ENCODE assay signal across 10 cellular contexts in genomic region chr19:4062576-4063368, GRCh38. TPM values are rescaled to one million over a fixed set of nuclear protein-coding genes. Genes with fewer than 3 reads are reported as not detected.
DNase-seq lines count a peak whose midpoint lies in the region; ATAC-seq, FAIRE-seq and TF ChIP-seq lines count a peak whose summit lies in the region.
"Had no signal": no experiment of that assay in that cellular context is flagged by ENCODE, and none has a peak within 500 bp of the region (broad histone marks: within the 10 kb centered on the region; RNA-seq: fewer than 3 reads in every experiment).

No MANE protein-coding gene starts in this region.

- H3K36me3 Mint-ChIP-seq in mesothelial cell of epicardium, result peaks cover under 1% of the 10 kb centered on the region

- no peak for FAIRE-seq in bronchial epithelial cell (lab: Jason Lieb, UNC)

- H3K4me1 ChIP-seq in left ventricle myocardium inferior, result peaks cover 83% of the 10 kb centered on the region
- H3K4me1 ChIP-seq in uterus, result peaks cover 11 to 55% of the 10 kb centered on the region in 2 donors

- H3K4me3 ChIP-seq in left ventricle myocardium inferior (peak overlapping the region; percentile 96), bronchial epithelial cell (ENCODE audit: low read depth, low read length) (peak overlapping the region; percentile 84), uterus (peak overlapping the region in 1 of 2 donors; percentile 72)

- peak overlapping the region; percentile 72 for H3K4me3 Mint-ChIP-seq in mesothelial cell of epicardium

- ATAC-seq in HG03439 (IDR thresholded peaks at IDR 0.05; ENCODE audit: unreplicated experiment), result no peak

- DNase-seq in left ventricle myocardium inferior (no peak), cardiac septum (ENCODE audit: low spot score) (no peak), bronchial epithelial cell (ENCODE audit: low read depth) (no peak), mesothelial cell of epicardium (ENCODE audit: low spot score in 2 of 2, unreplicated experiment in 2 of 2) (no peak), uterus (peak in 1 of 2 donors; percentile 27), NCI-H345 (lab: John Stamatoyannopoulos, UW) (no peak)
- DNase-seq in activated effector memory CD4-positive, alpha-beta T cell treated with anti-CD3 and anti-CD28 coated beads, Interleukin-2, amount 50 U/mL, for 16 hours, result no peak
- DNase-seq: NCI-H2081 treated with DMSO at 0.1 percent for 48 hours had no signal

- H3K27ac ChIP-seq in left ventricle myocardium inferior (replicated peaks), result peak overlapping the region; percentile 96
- H3K27ac ChIP-seq in uterus, result peak overlapping the region; percentile 98

- intact Hi-C loops in left ventricle myocardium inferior (cut with micrococcal nuclease), result no loop called here
- intact Hi-C loops in cardiac septum (cut with DNase I), result loop anchor here (5.0 kb wide), 1 partner anchor 55 kb away; the partner anchor contains the start of gene PIAS4
- intact Hi-C loops in uterus (cut with DNase I; ENCODE audit: low total_unique reads), result no loop called here

- H3K9me3 ChIP-seq in left ventricle myocardium inferior (replicated peaks) (no peaks in the 10 kb centered on the region), uterus (no peaks in the 10 kb centered on the region)

- no peaks in the 10 kb centered on the region for H3K9me3 Mint-ChIP-seq in mesothelial cell of epicardium

- peaks cover 14% of the 10 kb centered on the region for H3K4me1 Mint-ChIP-seq in mesothelial cell of epicardium

- no peaks in the 10 kb centered on the region for H3K36me3 ChIP-seq in left ventricle myocardium inferior
- peaks cover 11% of the 10 kb centered on the region for H3K36me3 ChIP-seq in bronchial epithelial cell (ENCODE audit: control insufficient read depth, insufficient read depth, low read length)
- no peaks in the 10 kb centered on the region for H3K36me3 ChIP-seq in uterus

- H3K27me3 ChIP-seq in left ventricle myocardium inferior (ENCODE audit: low read depth) (no peaks in the 10 kb centered on the region), bronchial epithelial cell (ENCODE audit: control insufficient read depth, insufficient read depth, low read length) (no peaks in the 10 kb centered on the region), uterus (no peaks in the 10 kb centered on the region)

- TF ChIP-seq POLR2A in uterus (IDR thresholded peaks at IDR 0.05), result no peak

- H3K27me3 Mint-ChIP-seq in mesothelial cell of epicardium (ENCODE audit: low read depth), result no peaks in the 10 kb centered on the region
- H3K27me3 Mint-ChIP-seq: progenitor cell of endocrine pancreas had no signal

- H3K27ac Mint-ChIP-seq in mesothelial cell of epicardium, result peak overlapping the region; percentile 64

- TF ChIP-seq CTCF in left ventricle myocardium inferior (IDR thresholded peaks at IDR 0.05; ENCODE audit: borderline replicate concordance) (no peak), bronchial epithelial cell (IDR thresholded peaks at IDR 0.05; ENCODE audit: insufficient read depth, low read length, severe bottlenecking) (no peak), mesothelial cell of epicardium (IDR thresholded peaks at IDR 0.05; ENCODE audit: unreplicated experiment) (no peak), uterus (IDR thresholded peaks at IDR 0.05) (no peak)

RNA-seq across cellular contexts. Expression of gene ZBTB7A, which starts 3.9 kb away (rescaled TPM):
- 30.6 TPM for total RNA-seq in left ventricle myocardium inferior
- total RNA-seq in cardiac septum, result 29.9 TPM
- total RNA-seq in bronchial epithelial cell, result 15.3 and 29.2 TPM in 2 replicates
- 27.3 to 27.9 TPM (median 27.7 TPM) in 3 replicates for total RNA-seq in mesothelial cell of epicardium
- 10 to 100 TPM; 10.8 to 72.9 (median 14.1) TPM for total RNA-seq in uterus

RNA-seq across cellular contexts. Expression of gene PIAS4, which starts 55.2 kb away (rescaled TPM):
- total RNA-seq in left ventricle myocardium inferior, result 15.4 TPM
- total RNA-seq in cardiac septum, result 18.4 TPM
- 10.0 and 24.2 TPM in 2 replicates for total RNA-seq in bronchial epithelial cell
- 47.9 to 50.1 TPM (median 48.0 TPM) in 3 replicates for total RNA-seq in mesothelial cell of epicardium
- total RNA-seq in uterus, result 10 to 100 TPM in 3 of 4 donors, 1 to 10 TPM in 1; 10.0 to 39.4 (median 23.4) TPM
